In the genomic region with DNA sequence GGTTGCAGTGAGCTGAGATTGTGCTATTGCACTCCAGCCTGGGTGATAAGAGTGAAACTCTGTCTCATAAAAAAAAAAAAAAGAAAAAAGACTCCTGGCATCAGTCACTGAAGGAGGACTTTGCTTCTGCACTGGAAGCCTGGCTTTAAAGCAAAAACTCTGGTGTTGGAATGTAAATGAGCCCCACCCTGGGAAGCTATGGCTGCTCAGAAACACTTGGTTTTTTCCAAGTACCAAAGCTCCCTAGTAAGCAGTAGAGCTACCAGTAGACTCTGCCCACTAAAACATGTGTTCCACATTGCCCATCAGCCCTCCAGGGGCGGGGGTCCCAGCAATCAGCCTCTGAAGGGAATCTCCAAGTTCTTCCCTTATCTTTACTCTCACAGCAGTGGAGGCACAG, we compare ENCODE assay signal across 9 cellular contexts.
DNase-seq lines count a peak whose midpoint lies in the region; ATAC-seq, FAIRE-seq and TF ChIP-seq lines count a peak whose summit lies in the region.
"Had no signal": no experiment of that assay in that cellular context is flagged by ENCODE, and none has a peak within 500 bp of the region (broad histone marks: within the 10 kb centered on the region; RNA-seq: fewer than 3 reads in every experiment).

No MANE protein-coding gene starts in this region.

- H4K91ac ChIP-seq in H1 (replicated peaks; ENCODE audit: insufficient read length, low read length) = peak overlapping the region; percentile 86

- TF ChIP-seq POLR2A in H1 (IDR thresholded peaks at IDR 0.05; ENCODE audit: control extremely low read depth in 1 of 2, low read depth in 2 of 2, low read length in 2 of 2) = no peak

- H2BK20ac ChIP-seq in H1 (ENCODE audit: low read length) = no peak overlapping the region

- H3K9me3 ChIP-seq in H1 (ENCODE audit: insufficient read depth in 2 of 2, low read depth in 1 of 2, low read length in 1 of 2) (no peaks in the 10 kb centered on the region), T-helper 17 cell (ENCODE audit: control insufficient read depth, low read length, poor library complexity, severe bottlenecking) (no peaks in the 10 kb centered on the region)

- H3K36me3 Mint-ChIP-seq in mesothelial cell of epicardium (peaks cover 7% of the 10 kb centered on the region), T-helper 17 cell (ENCODE audit: low read depth) (peaks cover 5% of the 10 kb centered on the region)

- no peak overlapping the region for H3K23ac ChIP-seq in H1 (ENCODE audit: insufficient read length)

- peak overlapping the region; percentile 28 for H3K4ac ChIP-seq in H1 (replicated peaks; ENCODE audit: insufficient read length, low read depth, low read length)

- peak overlapping the region; percentile 98 for H3K27ac Mint-ChIP-seq in mesothelial cell of epicardium
- no peak overlapping the region for H3K27ac Mint-ChIP-seq in T-helper 17 cell

- H4K20me1 ChIP-seq in H1 (replicated peaks in 1 of 2; ENCODE audit: control insufficient read depth in 1 of 2, insufficient read depth in 2 of 2, low read length in 2 of 2) = no peaks in the 10 kb centered on the region

- H3K4me2 ChIP-seq in H1 (ENCODE audit: insufficient read depth in 1 of 2, low read depth in 2 of 2, low read length in 2 of 2) = peak overlapping the region; percentile 50 to 68; a peak in 3 of 4 replicates

- DNase-seq in A172 (ENCODE audit: low spot score) = peak; percentile 53
- DNase-seq in HuH-7.5 (ENCODE audit: low spot score) = peak; percentile 31
- no peak for DNase-seq in H1 (ENCODE audit: low read depth in 1 of 2, low spot score in 2 of 2)
- DNase-seq in mesothelial cell of epicardium (ENCODE audit: low spot score in 2 of 2, unreplicated experiment in 2 of 2) = no peak
- no peak for DNase-seq in mesenteric fat pad (ENCODE audit: low spot score)
- DNase-seq in T-helper 17 cell = no peak
- DNase-seq: erythroblast had no signal

- no peak overlapping the region for H2AFZ ChIP-seq in H1 (ENCODE audit: low read length)

- peak overlapping the region; percentile 89 for H3K27ac ChIP-seq in H1 (ENCODE audit: low read depth, low read length)

- H3K4me3 Mint-ChIP-seq in mesothelial cell of epicardium (peak overlapping the region; percentile 36), T-helper 17 cell (no peak overlapping the region)

- peak overlapping the region in 1 of 4 experiments; percentile 38; a peak in 1 of 8 replicates for H3K4me3 ChIP-seq in H1 (ENCODE audit: extremely low read depth in 1 of 4, insufficient read depth in 2 of 4, low read depth in 3 of 4, low read length in 4 of 4)

- no peaks in the 10 kb centered on the region for H3K79me1 ChIP-seq in H1 (ENCODE audit: low read depth, low read length)

- CTCF ChIA-PET in H1 (lab: Charles Lee; ENCODE audit: partially characterized antibody) = interaction anchor here (0.8 to 1.6 kb wide), 7 partner anchors 18 to 171 kb away, joined by 3 to 5 read pairs (median 3); no protein-coding TSS in a partner anchor

- no peak for FAIRE-seq in H1 (lab: Jason Lieb, UNC)

- TF ChIP-seq CTCF in H1 (IDR thresholded peaks at IDR 0.05; ENCODE audit: control extremely low read depth in 1 of 3, insufficient read depth in 1 of 3, low read depth in 1 of 3, low read length in 3 of 3) = no peak
- TF ChIP-seq CTCF in mesothelial cell of epicardium (IDR thresholded peaks at IDR 0.05; ENCODE audit: unreplicated experiment) = no peak

- WGBS in H1 (ENCODE audit: extremely low coverage in 1 of 2, insufficient coverage in 1 of 2, insufficient read length in 1 of 2, insufficient replicate concordance in 2 of 2, low coverage in 1 of 2, low lambda C conversion rate in 2 of 2, missing lambda C conversion rate in 1 of 2), 2 experiments = 12% methylated on average over 1 of the region's 1 CpG; no CpG with 5 or more reads in 1 of the 2 experiments

- H3K23me2 ChIP-seq in H1 (ENCODE audit: low read depth, low read length) = peaks cover 2% of the 10 kb centered on the region; the same call in 1 of the 2 replicates

- no peak for TF ChIP-seq EP300 in H1 (IDR thresholded peaks at IDR 0.05; ENCODE audit: borderline replicate concordance in 1 of 2, low read depth in 2 of 2, low read length in 2 of 2)

- no peak overlapping the region for H2BK15ac ChIP-seq in H1 (ENCODE audit: low read length)

- no peak overlapping the region for H4K8ac ChIP-seq in H1 (ENCODE audit: extremely low read depth, insufficient read depth, low read length)

- no peak overlapping the region for H3K56ac ChIP-seq in H1 (replicated peaks; ENCODE audit: insufficient read length, low read depth, low read length)

- peak overlapping the region; percentile 92 for H2BK12ac ChIP-seq in H1 (ENCODE audit: low read depth, low read length)

- H2AK5ac ChIP-seq in H1 (ENCODE audit: low read depth, low read length) = no peak overlapping the region

- H3K18ac ChIP-seq in H1 (ENCODE audit: extremely low read depth, low read length) = peak overlapping the region; percentile 81

- peak overlapping the region in 1 of 4 experiments; percentile 66; a peak in 1 of 7 replicates for H3K9ac ChIP-seq in H1 (replicated peaks in 1 of 4; ENCODE audit: extremely low read depth in 1 of 4, low read depth in 3 of 4, low read length in 3 of 4)

- H2BK120ac ChIP-seq in H1 (replicated peaks; ENCODE audit: low read depth, low read length) = peak overlapping the region; percentile 96

- no peaks in the 10 kb centered on the region for H3K36me3 ChIP-seq in H1 (ENCODE audit: control insufficient read depth in 2 of 4, insufficient read depth in 4 of 4, low read length in 3 of 4)

- ATAC-seq in HG02885 (IDR thresholded peaks at IDR 0.05; ENCODE audit: poor library complexity, unreplicated experiment) (no peak), HG02798 (IDR thresholded peaks at IDR 0.05; ENCODE audit: poor library complexity, unreplicated experiment) (no peak), T-helper 17 cell (no peak)

- H3K4me1 Mint-ChIP-seq in mesothelial cell of epicardium (peaks cover 78% of the 10 kb centered on the region), T-helper 17 cell (no peaks in the 10 kb centered on the region)

- H3K27me3 ChIP-seq in H1 (replicated peaks in 1 of 4; ENCODE audit: control insufficient read depth in 3 of 4, extremely low read depth in 1 of 4, insufficient read depth in 3 of 4, low read length in 3 of 4) = no peaks in the 10 kb centered on the region

- no peak overlapping the region for H3K14ac ChIP-seq in H1 (ENCODE audit: insufficient read length)

- peak overlapping the region; percentile 49 for H4K5ac ChIP-seq in H1 (ENCODE audit: insufficient read length, low read depth, low read length)

- no peaks in the 10 kb centered on the region; a peak in 1 of 4 replicates for H3K79me2 ChIP-seq in H1 (ENCODE audit: control insufficient read depth in 1 of 2, insufficient read depth in 2 of 2, low read length in 2 of 2)

- H3K27me3 Mint-ChIP-seq in mesothelial cell of epicardium (ENCODE audit: low read depth) (no peaks in the 10 kb centered on the region), T-helper 17 cell (peaks cover 76% of the 10 kb centered on the region)

- POLR2A ChIA-PET in H1 (lab: Charles Lee; ENCODE audit: partially characterized antibody) = interaction anchor here (0.6 to 1.6 kb wide), 7 partner anchors 11 to 134 kb away, joined by 3 to 6 read pairs (median 3); no protein-coding TSS in a partner anchor

- H2BK5ac ChIP-seq in H1 (ENCODE audit: low read depth, low read length) = peak overlapping the region; percentile 95; the same call in 1 of the 2 replicates

- peaks cover 14 to 27% (median 21%) of the 10 kb centered on the region in 4 experiments for H3K4me1 ChIP-seq in H1 (replicated peaks in 1 of 4; ENCODE audit: control insufficient read depth in 3 of 4, insufficient read depth in 4 of 4, low read length in 3 of 4)

- TF ChIP-seq RAD21 in H1 (IDR thresholded peaks at IDR 0.05 in 1 of 2, conservative IDR thresholded peaks at IDR 0.05 in 1 of 2; ENCODE audit: low read depth in 2 of 2, low read length in 2 of 2) = no peak

- H3K9me3 Mint-ChIP-seq in mesothelial cell of epicardium = peaks cover 3% of the 10 kb centered on the region

TF ChIP-seq in H1, 55 proteins besides CTCF, POLR2A, EP300 and RAD21:
- TF ChIP-seq, protein P1, sequence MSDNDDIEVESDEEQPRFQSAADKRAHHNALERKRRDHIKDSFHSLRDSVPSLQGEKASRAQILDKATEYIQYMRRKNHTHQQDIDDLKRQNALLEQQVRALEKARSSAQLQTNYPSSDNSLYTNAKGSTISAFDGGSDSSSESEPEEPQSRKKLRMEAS (IDR thresholded peaks at IDR 0.05) = no peak
- no peak for TF ChIP-seq SIN3A (conservative IDR thresholded peaks at IDR 0.05 in 1 of 2, IDR thresholded peaks at IDR 0.05 in 1 of 2; ENCODE audit: low read depth in 1 of 2, low read length in 2 of 2)
TF ChIP-seq in H1: peak in this region for 0.

Comparison
In these comparisons a context has a peak if more than half of its experiments do, and no peak if none do; other contexts are left out.
1. DNase-seq: peak in A172 (single experiment) and HuH-7.5 (single experiment); none in H1 (0 of 2), mesothelial cell of epicardium (0 of 2), mesenteric fat pad (single experiment) and T-helper 17 cell (0 of 3).